Comparison of ENCODE assay signal across 1 cellular context in the genomic region with DNA sequence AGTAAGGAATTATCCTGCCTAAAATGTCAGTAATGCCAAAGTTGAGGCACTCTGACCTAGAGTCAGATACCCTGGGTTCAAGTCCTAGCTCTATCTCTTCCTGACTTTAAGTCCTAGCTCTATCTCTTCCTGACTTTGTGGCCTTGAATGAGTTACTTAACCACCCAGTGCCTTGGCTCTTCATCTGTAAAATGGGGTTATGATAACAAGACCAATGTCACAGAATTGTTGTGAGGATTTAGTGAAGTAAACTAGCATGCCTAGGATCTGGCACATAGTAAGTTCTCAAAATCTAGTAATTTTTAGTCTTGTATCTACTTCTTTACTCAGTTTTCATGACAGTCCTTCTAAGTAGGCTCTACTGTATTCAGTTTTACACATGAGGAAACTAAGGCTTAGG.
TF ChIP-seq lines count a peak whose summit lies in the region.

No MANE protein-coding gene starts in this region.

TF ChIP-seq in HCT116, 20 proteins besides CTCF, POLR2A, EP300 and RAD21 (continued from another document):
- TF ChIP-seq ZNF274 (IDR thresholded peaks at IDR 0.05; ENCODE audit: low read depth, low read length) (no peak), CBX3 (IDR thresholded peaks at IDR 0.05; ENCODE audit: low read depth) (no peak), SP1 (IDR thresholded peaks at IDR 0.05; ENCODE audit: low read depth) (no peak), ZBTB33 (IDR thresholded peaks at IDR 0.05; ENCODE audit: extremely low read depth, insufficient replicate concordance, low read length) (no peak), ELF1 (IDR thresholded peaks at IDR 0.05; ENCODE audit: borderline replicate concordance, low read depth) (no peak)
